ENCODE assay signal across 8 cellular contexts in the genomic region with DNA sequence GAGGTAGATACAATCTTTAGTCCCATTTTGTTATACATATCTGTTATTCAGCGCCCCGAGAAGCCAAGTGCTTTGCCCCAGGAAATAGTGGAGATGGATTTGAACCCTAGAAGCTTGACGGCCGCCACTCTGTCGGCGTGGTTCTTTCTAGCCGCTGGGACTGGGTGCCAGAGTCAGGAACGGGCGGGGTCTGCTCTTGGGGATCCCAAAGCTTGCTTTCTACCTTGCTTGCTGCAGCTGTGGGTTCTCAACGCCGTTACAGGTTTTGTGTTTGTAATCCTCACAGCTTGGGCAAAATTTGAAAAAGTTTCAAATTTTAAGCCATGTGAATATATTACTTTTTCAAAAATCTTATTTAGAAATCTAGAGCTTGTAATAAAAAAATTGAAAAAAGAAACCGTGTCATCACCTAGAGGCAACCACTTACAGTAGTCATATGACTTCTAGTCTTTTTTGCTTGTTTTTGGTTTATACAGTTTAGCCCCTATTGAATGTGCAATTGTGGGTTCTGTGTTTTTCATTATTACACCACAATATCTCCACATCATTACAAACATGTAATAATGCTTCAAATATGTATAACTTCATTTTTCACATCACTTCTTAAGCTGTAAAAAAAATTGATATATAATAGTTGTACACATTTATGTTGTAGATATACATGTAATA. TPM values are rescaled to one million over a fixed set of nuclear protein-coding genes. Genes with fewer than 3 reads are reported as not detected.
DNase-seq lines count a peak whose midpoint lies in the region; ATAC-seq and TF ChIP-seq lines count a peak whose summit lies in the region.

No MANE protein-coding gene starts in this region.

- in situ Hi-C loops in SK-MEL-5 (cut with HindIII; ENCODE audit: low pct_unique_long_range_greater_than_20kb, low sequenced_read_pairs): no loop called here

- ATAC-seq in HG02759 (IDR thresholded peaks at IDR 0.05; ENCODE audit: unreplicated experiment) (peak; percentile 18), lower lobe of right lung (peak; percentile 3), GM18861 (IDR thresholded peaks at IDR 0.05; ENCODE audit: unreplicated experiment) (no peak), GM21381 (IDR thresholded peaks at IDR 0.05; ENCODE audit: unreplicated experiment) (no peak)
- peak; percentile 41 for ATAC-seq in stimulated activated naive CD8-positive, alpha-beta T cell treated with anti-CD3 and anti-CD28 coated beads, Interleukin-15, amount 100 ng/mL, for 72 hours

- peak overlapping the region; percentile 99 to 100 for H3K4me3 Mint-ChIP-seq in stimulated activated naive CD8-positive, alpha-beta T cell treated with anti-CD3 and anti-CD28 coated beads, Interleukin-15, amount 100 ng/mL, for 72 hours

- H3K9me3 ChIP-seq in lower lobe of right lung: no peaks in the 10 kb centered on the region

- H3K27me3 ChIP-seq in lower lobe of right lung (ENCODE audit: low read depth): no peaks in the 10 kb centered on the region

- H3K4me1 ChIP-seq in lower lobe of right lung: peaks cover 48% of the 10 kb centered on the region

- TF ChIP-seq CTCF in choroid plexus epithelial cell (conservative IDR thresholded peaks at IDR 0.05; ENCODE audit: low read depth, low read length): no peak
- no peak for TF ChIP-seq CTCF in lower lobe of right lung (IDR thresholded peaks at IDR 0.05)

- peak; percentile 39 for DNase-seq in GM03348 (ENCODE audit: low spot score)
- DNase-seq in SK-MEL-5 (ENCODE audit: low read depth, low spot score): peak; percentile 21
- DNase-seq in choroid plexus epithelial cell (ENCODE audit: low read depth): peak; percentile 27
- DNase-seq in lower lobe of right lung: no peak
- DNase-seq in stimulated activated naive CD8-positive, alpha-beta T cell treated with anti-CD3 and anti-CD28 coated beads, Interleukin-15, amount 100 ng/mL, for 72 hours: peak in 1 of 2 donors; percentile 39

- peaks cover 38% of the 10 kb centered on the region for H3K4me1 Mint-ChIP-seq in stimulated activated naive CD8-positive, alpha-beta T cell treated with anti-CD3 and anti-CD28 coated beads, Interleukin-15, amount 100 ng/mL, for 72 hours

- peak overlapping the region; percentile 99 for H3K27ac Mint-ChIP-seq in stimulated activated naive CD8-positive, alpha-beta T cell treated with anti-CD3 and anti-CD28 coated beads, Interleukin-15, amount 100 ng/mL, for 72 hours

- no peaks in the 10 kb centered on the region for H3K27me3 Mint-ChIP-seq in stimulated activated naive CD8-positive, alpha-beta T cell treated with anti-CD3 and anti-CD28 coated beads, Interleukin-15, amount 100 ng/mL, for 72 hours

- H3K36me3 ChIP-seq in lower lobe of right lung: peaks cover 29% of the 10 kb centered on the region

- peak overlapping the region; percentile 95 for H3K27ac ChIP-seq in lower lobe of right lung

- H3K4me3 ChIP-seq in choroid plexus epithelial cell (ENCODE audit: low read depth, low read length) (peak overlapping the region; percentile 89), lower lobe of right lung (peak overlapping the region; percentile 71)

- intact Hi-C loops in lower lobe of right lung (cut with DNase I): no loop called here

- no peaks in the 10 kb centered on the region for H3K9me3 Mint-ChIP-seq in stimulated activated naive CD8-positive, alpha-beta T cell treated with anti-CD3 and anti-CD28 coated beads, Interleukin-15, amount 100 ng/mL, for 72 hours

RNA-seq across cellular contexts. Expression of gene DYNLRB1, which starts 0.8 kb away (rescaled TPM):
- 223 and 259 TPM in 2 replicates for total RNA-seq in SK-MEL-5 (2014; rRNA removed; shearing (Covaris generic))
- polyA plus RNA-seq in SK-MEL-5 (2015; cell fraction: cytosol; rRNA removed): 127 and 175 TPM in 2 replicates
- polyA plus RNA-seq in SK-MEL-5 (2015; cell fraction: nucleus; rRNA removed): 19.2 and 31.2 TPM in 2 replicates
- total RNA-seq in lower lobe of right lung: 161 TPM

RNA-seq across cellular contexts. Expression of gene MAP1LC3A, which starts 41.5 kb away (rescaled TPM):
- 1.1 and 1.5 TPM in 2 replicates for total RNA-seq in SK-MEL-5 (2014; rRNA removed; shearing (Covaris generic))
- 0.31 TPM in 1 of 2 replicates, not detected in the other for polyA plus RNA-seq in SK-MEL-5 (2015; cell fraction: cytosol; rRNA removed)
- polyA plus RNA-seq in SK-MEL-5 (2015; cell fraction: nucleus; rRNA removed): 0.35 TPM in 1 of 2 replicates, not detected in the other
- total RNA-seq in lower lobe of right lung: 51.6 TPM

Comparison
In these comparisons a context has a peak if more than half of its experiments do, and no peak if none do; other contexts are left out.
1. ATAC-seq: peak in HG02759 (single experiment), lower lobe of right lung (2 of 2) and stimulated activated naive CD8-positive, alpha-beta T cell treated with anti-CD3 and anti-CD28 coated beads, Interleukin-15, amount 100 ng/mL, for 72 hours (single experiment); none in GM18861 (single experiment) and GM21381 (single experiment).
2. RNA of gene MAP1LC3A, which starts 41.5 kb away (total RNA-seq): 51.6 TPM in lower lobe of right lung (single experiment); 1.1 to 1.5 TPM in SK-MEL-5; every median in the first group is over 10 times any median in the second.